ENCODE assay signal across 1 cellular context in genomic region chr1:150227228-150227627, GRCh38.
A peak's percentile ranks its signal among the peaks of the same experiment; 100 is the strongest.
TF ChIP-seq lines count a peak whose summit lies in the region.

No MANE protein-coding gene starts in this region.

TF ChIP-seq in HEK293, 187 proteins besides CTCF, POLR2A, EP300 and RAD21:
- TF ChIP-seq ZNF133 (tag by site-specific recombination; IDR thresholded peaks at IDR 0.05): no peak
- peak; percentile 93 for TF ChIP-seq ZNF146 (tag by site-specific recombination; IDR thresholded peaks at IDR 0.05)
- 0 out of 2 replicates have a peak, but pooled peaks have one; percentile 42 for TF ChIP-seq ZNF280D (tag by site-specific recombination; IDR thresholded peaks at IDR 0.05)
